7 cellular contexts compared by ENCODE assay signal in genomic region chr10:116655573-116655972, GRCh38. TPM values are rescaled to one million over a fixed set of nuclear protein-coding genes. Genes with fewer than 3 reads are reported as not detected.
"Had no signal": no experiment of that assay in that cellular context is flagged by ENCODE, and none has a peak within 500 bp of the region (broad histone marks: within the 10 kb centered on the region; RNA-seq: fewer than 3 reads in every experiment).

No MANE protein-coding gene starts in this region.

- H3K36me3 Mint-ChIP-seq: IgD-negative memory B cell had no signal

- DNase-seq: HCEC 1CT had no signal

- H3K9me3 Mint-ChIP-seq: GM23338 had no signal

- H3K4me1 Mint-ChIP-seq: GM23338, IgD-negative memory B cell had no signal

- H3K27ac Mint-ChIP-seq: GM23338, H9, IgD-negative memory B cell had no signal

- H3K4me2 ChIP-seq: GM23338 had no signal

- H3K4me3 ChIP-seq: GM23338 had no signal

- H3K27ac ChIP-seq: HL-60 had no signal

- H3K4me3 Mint-ChIP-seq: GM23338, H9, IgD-negative memory B cell had no signal

RNA-seq across cellular contexts. Expression of gene PNLIPRP2, which starts 34.8 kb away (rescaled TPM):
- total RNA-seq: GM23338, H1, HT1080 had no signal
- polyA plus RNA-seq: IgD-negative memory B cell had no signal
